Comparison of ENCODE assay signal across 17 cellular contexts in genomic region chr14:69280746-69281291, GRCh38. TPM values are rescaled to one million over a fixed set of nuclear protein-coding genes. Genes with fewer than 3 reads are reported as not detected.
DNase-seq lines count a peak whose midpoint lies in the region; ATAC-seq, FAIRE-seq and TF ChIP-seq lines count a peak whose summit lies in the region.
"Had no signal": no experiment of that assay in that cellular context is flagged by ENCODE, and none has a peak within 500 bp of the region (broad histone marks: within the 10 kb centered on the region; RNA-seq: fewer than 3 reads in every experiment).

No MANE protein-coding gene starts in this region.

- no peaks in the 10 kb centered on the region for H3K9me3 ChIP-seq in endodermal cell (ENCODE audit: control insufficient read depth, low read length)
- no peaks in the 10 kb centered on the region for H3K9me3 ChIP-seq in CD8-positive, alpha-beta memory T cell (ENCODE audit: low read length)
- H3K9me3 ChIP-seq: A549 had no signal

- TF ChIP-seq POLR2A in GM12892 (IDR thresholded peaks at IDR 0.05; ENCODE audit: low read depth, low read length): no peak

- no peak overlapping the region for H3K4me3 Mint-ChIP-seq in endodermal cell
- no peak overlapping the region for H3K4me3 Mint-ChIP-seq in CD8-positive, alpha-beta memory T cell
- H3K4me3 Mint-ChIP-seq: CD4-positive, alpha-beta T cell; IgD-negative memory B cell had no signal

- H3K27me3 ChIP-seq in endodermal cell (ENCODE audit: control insufficient read depth, insufficient read depth, low read length, poor library complexity, severe bottlenecking): no peaks in the 10 kb centered on the region
- no peaks in the 10 kb centered on the region for H3K27me3 ChIP-seq in CD8-positive, alpha-beta memory T cell (ENCODE audit: insufficient read depth, low read length, poor library complexity, severe bottlenecking)

- peak; percentile 19 for DNase-seq in activated effector memory CD4-positive, alpha-beta T cell treated with anti-CD3 and anti-CD28 coated beads, Interleukin-2, amount 50 U/mL, for 16 hours
- DNase-seq in activated effector memory CD4-positive, alpha-beta T cell treated with Interleukin-2 at 50 U/mL for 16 hours: no peak
- DNase-seq in GM12892 (ENCODE audit: insufficient read length) (no peak), endodermal cell (no peak), urothelium cell line (ENCODE audit: low spot score) (no peak)
- no peak for DNase-seq in CD8-positive, alpha-beta memory T cell
- DNase-seq: AML-193; CD4-positive, alpha-beta T cell; GDM1; GOT3; H7 had no signal

- H3K36me3 Mint-ChIP-seq in endodermal cell (ENCODE audit: low read depth): no peaks in the 10 kb centered on the region
- H3K36me3 Mint-ChIP-seq in CD8-positive, alpha-beta memory T cell: no peaks in the 10 kb centered on the region
- H3K36me3 Mint-ChIP-seq: IgD-negative memory B cell had no signal

- 91 to 95% methylated on average over 8 to 9 of the region's 9 CpGs for WGBS in endodermal cell (ENCODE audit: insufficient coverage in 1 of 2, insufficient read length in 1 of 2), 2 experiments

- H3K9ac ChIP-seq in endodermal cell (ENCODE audit: extremely low read depth, low read length, poor library complexity, severe bottlenecking): no peak overlapping the region

- no peak overlapping the region for H3K27ac Mint-ChIP-seq in endodermal cell
- no peak overlapping the region for H3K27ac Mint-ChIP-seq in CD8-positive, alpha-beta memory T cell
- H3K27ac Mint-ChIP-seq: CD4-positive, alpha-beta T cell; IgD-negative memory B cell had no signal

- H3K36me3 ChIP-seq in endodermal cell (ENCODE audit: control insufficient read depth, insufficient read depth, low read length): no peaks in the 10 kb centered on the region
- H3K36me3 ChIP-seq in CD8-positive, alpha-beta memory T cell (ENCODE audit: insufficient read depth, low read length): no peaks in the 10 kb centered on the region

- H3K27me3 Mint-ChIP-seq in endodermal cell (ENCODE audit: insufficient read depth): peaks cover 13% of the 10 kb centered on the region
- peaks cover 13 to 17% of the 10 kb centered on the region in 2 donors for H3K27me3 Mint-ChIP-seq in CD8-positive, alpha-beta memory T cell

- TF ChIP-seq CTCF in endodermal cell (conservative IDR thresholded peaks at IDR 0.05): no peak

- POLR2A ChIA-PET in CD8-positive, alpha-beta memory T cell (lab: Charles Lee): no interaction called here

- H3K4me1 ChIP-seq in endodermal cell (ENCODE audit: control insufficient read depth, insufficient read depth, low read length): no peaks in the 10 kb centered on the region
- H3K4me1 ChIP-seq in CD8-positive, alpha-beta memory T cell (ENCODE audit: insufficient read depth, low read length): no peaks in the 10 kb centered on the region
- H3K4me1 ChIP-seq: A549 had no signal

- no peak for ATAC-seq in HG02759 (IDR thresholded peaks at IDR 0.05; ENCODE audit: unreplicated experiment)
- ATAC-seq: HepG2 had no signal

- CTCF ChIA-PET in CD8-positive, alpha-beta memory T cell (lab: Charles Lee): no interaction called here

- no peak overlapping the region for H3K4me3 ChIP-seq in endodermal cell (ENCODE audit: low read length)
- no peak overlapping the region for H3K4me3 ChIP-seq in CD8-positive, alpha-beta memory T cell (ENCODE audit: low read length)
- H3K4me3 ChIP-seq: A549 had no signal

- H3K9me3 Mint-ChIP-seq in endodermal cell: no peaks in the 10 kb centered on the region
- no peaks in the 10 kb centered on the region for H3K9me3 Mint-ChIP-seq in CD8-positive, alpha-beta memory T cell
- H3K9me3 Mint-ChIP-seq: IgD-negative memory B cell had no signal

- H3K27ac ChIP-seq in endodermal cell (ENCODE audit: low read depth, low read length): peak overlapping the region; percentile 68
- no peak overlapping the region for H3K27ac ChIP-seq in CD8-positive, alpha-beta memory T cell (ENCODE audit: low read depth, low read length)
- H3K27ac ChIP-seq: 22Rv1, A549, C4-2B had no signal

- H3K4me1 Mint-ChIP-seq in endodermal cell: no peaks in the 10 kb centered on the region
- H3K4me1 Mint-ChIP-seq in CD8-positive, alpha-beta memory T cell: no peaks in the 10 kb centered on the region
- H3K4me1 Mint-ChIP-seq: IgD-negative memory B cell had no signal

- FAIRE-seq in GM12892 (lab: Jason Lieb, UNC) (peak; percentile 24), urothelium cell line (lab: Jason Lieb, UNC) (peak; percentile 79)
- FAIRE-seq: A549, HepG2 had no signal

RNA-seq across cellular contexts. Expression of gene GALNT16, which starts 20.9 kb away (rescaled TPM):
- polyA plus RNA-seq in GM12892 (2012; ENCODE audit: missing spikeins): 0.21 TPM
- total RNA-seq in endodermal cell: 1 to 10 TPM; 2.2 to 8.0 TPM
- 22.3 TPM for polyA plus RNA-seq in endodermal cell (2013, experiment 1 of 2)
- 17.7 TPM for polyA plus RNA-seq in endodermal cell (2013, experiment 2 of 2)
- under 1 TPM in 1 of 2 experiments, not detected in 1; 0.11 TPM for total RNA-seq in CD8-positive, alpha-beta memory T cell
- polyA plus RNA-seq in CD8-positive, alpha-beta memory T cell: not detected
- total RNA-seq: CD4-positive, alpha-beta T cell had no signal
- polyA plus RNA-seq: IgD-negative memory B cell had no signal
